Comparison of ENCODE assay signal across 10 cellular contexts in genomic region chr17:47707056-47707791, GRCh38. TPM values are rescaled to one million over a fixed set of nuclear protein-coding genes. Genes with fewer than 3 reads are reported as not detected.
A peak's percentile ranks its signal among the peaks of the same experiment; 100 is the strongest.
DNase-seq lines count a peak whose midpoint lies in the region; ATAC-seq and TF ChIP-seq lines count a peak whose summit lies in the region.
"Had no signal": no experiment of that assay in that cellular context is flagged by ENCODE, and none has a peak within 500 bp of the region (broad histone marks: within the 10 kb centered on the region; RNA-seq: fewer than 3 reads in every experiment).

No MANE protein-coding gene starts in this region.

- peak overlapping the region; percentile 64 for H3K4me3 Mint-ChIP-seq in activated naive CD8-positive, alpha-beta T cell treated with anti-CD3 and anti-CD28 coated beads, Interleukin-2, amount 10 ng/mL, durations not matched to agents 7 days and 5 days

- POLR2A ChIA-PET in activated naive CD8-positive, alpha-beta T cell treated with anti-CD3 and anti-CD28 coated beads, Interleukin-2, amount 10 ng/mL, durations not matched to agents 7 days and 5 days (lab: Charles Lee): interaction anchor here (1.1 to 3.4 kb wide), 9 partner anchors 9 to 83 kb away, joined by 3 to 27 read pairs (median 8); partner anchors contain the start of gene TBX21

- H3K79me2 ChIP-seq in DOHH2 (ENCODE audit: control insufficient read depth, low read length) (no peaks in the 10 kb centered on the region), MM.1S (ENCODE audit: low read length) (no peaks in the 10 kb centered on the region)

- H3K9me2 ChIP-seq in DOHH2 (replicated peaks; ENCODE audit: control insufficient read depth, low read length): no peaks in the 10 kb centered on the region
- H3K9me2 ChIP-seq in MM.1S (replicated peaks; ENCODE audit: insufficient read depth, low read length): no peaks in the 10 kb centered on the region

- peaks cover 56% of the 10 kb centered on the region for H3K4me1 Mint-ChIP-seq in activated naive CD8-positive, alpha-beta T cell treated with anti-CD3 and anti-CD28 coated beads, Interleukin-2, amount 10 ng/mL, durations not matched to agents 7 days and 5 days

- no peaks in the 10 kb centered on the region for H3K36me3 Mint-ChIP-seq in activated naive CD8-positive, alpha-beta T cell treated with anti-CD3 and anti-CD28 coated beads, Interleukin-2, amount 10 ng/mL, durations not matched to agents 7 days and 5 days

- H3K9me3 Mint-ChIP-seq in activated naive CD8-positive, alpha-beta T cell treated with anti-CD3 and anti-CD28 coated beads, Interleukin-2, amount 10 ng/mL, durations not matched to agents 7 days and 5 days: no peaks in the 10 kb centered on the region

- H3K4me1 ChIP-seq in DOHH2 (ENCODE audit: control insufficient read depth, low read length) (peaks cover 41% of the 10 kb centered on the region), MM.1S (ENCODE audit: low read length) (peaks cover 15% of the 10 kb centered on the region)

- peak overlapping the region; percentile 82 for H3K27ac Mint-ChIP-seq in activated naive CD8-positive, alpha-beta T cell treated with anti-CD3 and anti-CD28 coated beads, Interleukin-2, amount 10 ng/mL, durations not matched to agents 7 days and 5 days

- no peaks in the 10 kb centered on the region for H3K9me3 ChIP-seq in DOHH2 (ENCODE audit: control insufficient read depth, insufficient read depth, low read length)
- no peaks in the 10 kb centered on the region for H3K9me3 ChIP-seq in MM.1S (replicated peaks; ENCODE audit: insufficient read depth, low read length)

- no peak for ATAC-seq in activated naive CD8-positive, alpha-beta T cell treated with anti-CD3 and anti-CD28 coated beads, Interleukin-2, amount 10 ng/mL, durations not matched to agents 7 days and 5 days (ENCODE audit: low read depth)
- ATAC-seq in GM21786 (IDR thresholded peaks at IDR 0.05; ENCODE audit: unreplicated experiment) (no peak), GM18517 (IDR thresholded peaks at IDR 0.05; ENCODE audit: unreplicated experiment) (no peak), esophagus mucosa (no peak)

- TF ChIP-seq CTCF in AG10803 (conservative IDR thresholded peaks at IDR 0.05; ENCODE audit: low read length) (no peak), DOHH2 (IDR thresholded peaks at IDR 0.05; ENCODE audit: low read depth, low read length, poor library complexity, severe bottlenecking) (no peak), MM.1S (IDR thresholded peaks at IDR 0.05; ENCODE audit: low read length) (no peak)

- no peaks in the 10 kb centered on the region; the same call in 1 of the 2 replicates for H4K20me1 ChIP-seq in DOHH2 (ENCODE audit: control insufficient read depth, insufficient read depth, low read depth, low read length)
- H4K20me1 ChIP-seq in MM.1S (ENCODE audit: insufficient read depth, low read length): no peaks in the 10 kb centered on the region

- no peaks in the 10 kb centered on the region for H3K27me3 Mint-ChIP-seq in activated naive CD8-positive, alpha-beta T cell treated with anti-CD3 and anti-CD28 coated beads, Interleukin-2, amount 10 ng/mL, durations not matched to agents 7 days and 5 days

- H3K27me3 ChIP-seq in DOHH2 (ENCODE audit: control insufficient read depth, low read length) (0 out of 2 replicates have a peak, but pooled peaks cover 4% of the 10 kb centered on the region), MM.1S (replicated peaks; ENCODE audit: insufficient read depth, low read length) (peaks cover 24% of the 10 kb centered on the region)

- H3K36me3 ChIP-seq in DOHH2 (ENCODE audit: control insufficient read depth, low read length): no peaks in the 10 kb centered on the region
- H3K36me3 ChIP-seq in MM.1S (replicated peaks; ENCODE audit: insufficient read depth, low read length): no peaks in the 10 kb centered on the region

- H3F3A ChIP-seq in DOHH2 (ENCODE audit: control insufficient read depth, insufficient read depth) (no peaks in the 10 kb centered on the region; the same call in 1 of the 2 replicates), MM.1S (ENCODE audit: insufficient read depth, low read length) (no peaks in the 10 kb centered on the region)

- H3K4me2 ChIP-seq in DOHH2 (ENCODE audit: low read length) (peak overlapping the region; percentile 13; the same call in 1 of the 2 replicates), MM.1S (ENCODE audit: low read depth, low read length) (no peak overlapping the region)

- H3K4me3 ChIP-seq in AG10803 (ENCODE audit: low read length): no peak overlapping the region
- no peak overlapping the region for H3K4me3 ChIP-seq in DOHH2 (ENCODE audit: low read length)
- H3K4me3 ChIP-seq in MM.1S (ENCODE audit: low read length): no peak overlapping the region

- no peak overlapping the region for H3K27ac ChIP-seq in DOHH2 (ENCODE audit: low read depth, low read length)
- H3K27ac ChIP-seq in MM.1S (ENCODE audit: low read length): no peak overlapping the region

- DNase-seq in AG10803 (ENCODE audit: low read depth) (peak; percentile 6), myocyte (ENCODE audit: low read depth) (peak; percentile 49), MM.1S (no peak)
- DNase-seq in activated naive CD8-positive, alpha-beta T cell treated with anti-CD3 and anti-CD28 coated beads, Interleukin-2, amount 10 ng/mL, durations not matched to agents 7 days and 5 days: no peak
- DNase-seq: Karpas-422 had no signal

- H3K9ac ChIP-seq in MM.1S (ENCODE audit: low read length): no peak overlapping the region

- no peak overlapping the region for H2AFZ ChIP-seq in MM.1S (ENCODE audit: low read length)

RNA-seq across cellular contexts. Expression of gene TBKBP1, which starts 13.3 kb away (rescaled TPM):
- total RNA-seq in activated naive CD8-positive, alpha-beta T cell treated with anti-CD3 and anti-CD28 coated beads, Interleukin-2, amount 10 ng/mL, durations not matched to agents 7 days and 5 days: 1 to 10 TPM; 8.0 to 8.9 TPM
- total RNA-seq in myocyte: 13.7 and 18.0 TPM in 2 replicates
- 14.2 TPM for polyA plus RNA-seq in myocyte (2012)
- 3.1 TPM for total RNA-seq in esophagus mucosa

RNA-seq across cellular contexts. Expression of gene TBX21, which starts 25.8 kb away (rescaled TPM):
- 10 to 100 TPM; 20.7 to 22.8 TPM for total RNA-seq in activated naive CD8-positive, alpha-beta T cell treated with anti-CD3 and anti-CD28 coated beads, Interleukin-2, amount 10 ng/mL, durations not matched to agents 7 days and 5 days
- total RNA-seq in myocyte (not detected in 2 replicates), esophagus mucosa (not detected)
- polyA plus RNA-seq in myocyte (2012): not detected
- total RNA-seq: osteocyte had no signal

RNA-seq across cellular contexts. Expression of gene KPNB1, which starts 57.5 kb away (rescaled TPM):
- 100 to 1,000 TPM; 335 TPM for total RNA-seq in activated naive CD8-positive, alpha-beta T cell treated with anti-CD3 and anti-CD28 coated beads, Interleukin-2, amount 10 ng/mL, durations not matched to agents 7 days and 5 days
- total RNA-seq in myocyte: 230 and 249 TPM in 2 replicates
- 140 TPM for polyA plus RNA-seq in myocyte (2012)
- total RNA-seq in esophagus mucosa: 232 TPM

Comparison
In these comparisons a context has a peak if more than half of its experiments do, and no peak if none do; other contexts are left out.
1. DNase-seq: peak in AG10803 (single experiment) and myocyte (single experiment); none in activated naive CD8-positive, alpha-beta T cell treated with anti-CD3 and anti-CD28 coated beads, Interleukin-2, amount 10 ng/mL, durations not matched to agents 7 days and 5 days (single experiment) and MM.1S (single experiment).
2. RNA of gene TBX21, which starts 25.8 kb away (total RNA-seq): 20.7 to 22.8 TPM in activated naive CD8-positive, alpha-beta T cell treated with anti-CD3 and anti-CD28 coated beads, Interleukin-2, amount 10 ng/mL, durations not matched to agents 7 days and 5 days; not detected in myocyte and not detected in esophagus mucosa (single experiment); every median in the first group is over 10 times any median in the second.